In the genomic region with DNA sequence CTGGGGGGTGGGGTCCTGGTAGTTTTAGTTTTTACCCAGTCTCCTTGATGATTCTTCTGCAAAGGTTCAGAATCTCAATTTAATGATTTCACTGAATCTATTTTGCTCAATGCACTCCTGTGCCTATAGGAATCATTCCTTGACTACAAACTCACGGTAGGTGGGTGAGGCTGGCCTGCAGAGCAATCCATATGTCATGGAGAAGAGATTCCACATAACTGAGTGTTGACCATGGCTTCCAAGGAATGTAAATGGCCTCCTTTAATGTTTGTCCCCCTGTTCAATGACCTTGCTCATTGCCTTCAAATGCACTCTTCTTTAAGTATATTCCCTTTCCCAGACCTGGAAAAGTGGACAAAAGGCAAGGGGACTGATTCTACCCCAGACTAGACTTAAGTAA, we compare ENCODE assay signal across 25 cellular contexts. TPM values are rescaled to one million over a fixed set of nuclear protein-coding genes. Genes with fewer than 3 reads are reported as not detected.
"Had no signal": no experiment of that assay in that cellular context is flagged by ENCODE, and none has a peak within 500 bp of the region (broad histone marks: within the 10 kb centered on the region; RNA-seq: fewer than 3 reads in every experiment).

No MANE protein-coding gene starts in this region.

- H3K4me1 ChIP-seq: colonic mucosa, lower lobe of right lung, psoas muscle, sigmoid colon, spleen, upper lobe of right lung had no signal

- H3K4me3 Mint-ChIP-seq: dendritic cell treated with granulocyte-macrophage colony-stimulating factor and Interleukin-4, amounts not matched to agents 40 ng/mL and 50 ng/mL, for 4 days; naive thymus-derived CD8-positive, alpha-beta T cell; nephron progenitor cell; stimulated activated naive B cell treated with anti-CD40 and anti-IgM and Interleukin-4, amounts not matched to agents 10 μg/mL and 1 μg/mL and 100 μg/mL, for 72 hours; stimulated activated naive CD8-positive, alpha-beta T cell treated with anti-CD3 and anti-CD28 coated beads, Interleukin-15, Interleukin-2, amounts not matched to agents 100 ng/mL and 50 ng/mL, for 24 hours had no signal

- H3K27ac Mint-ChIP-seq: dendritic cell treated with granulocyte-macrophage colony-stimulating factor and Interleukin-4, amounts not matched to agents 40 ng/mL and 50 ng/mL, for 4 days; naive thymus-derived CD8-positive, alpha-beta T cell; nephron progenitor cell; stimulated activated naive B cell treated with anti-CD40 and anti-IgM and Interleukin-4, amounts not matched to agents 10 μg/mL and 1 μg/mL and 100 μg/mL, for 72 hours; stimulated activated naive CD8-positive, alpha-beta T cell treated with anti-CD3 and anti-CD28 coated beads, Interleukin-15, Interleukin-2, amounts not matched to agents 100 ng/mL and 50 ng/mL, for 24 hours had no signal

- H3K27me3 Mint-ChIP-seq: dendritic cell treated with granulocyte-macrophage colony-stimulating factor and Interleukin-4, amounts not matched to agents 40 ng/mL and 50 ng/mL, for 4 days had no signal

- H3K4me1 Mint-ChIP-seq: naive thymus-derived CD8-positive, alpha-beta T cell; stimulated activated naive B cell treated with anti-CD40 and anti-IgM and Interleukin-4, amounts not matched to agents 10 μg/mL and 1 μg/mL and 100 μg/mL, for 72 hours had no signal

- ATAC-seq: foreskin keratinocyte; gastroesophageal sphincter; heart left ventricle; left ventricle myocardium superior; lower lobe of right lung; naive thymus-derived CD8-positive, alpha-beta T cell; psoas muscle; right cardiac atrium; stimulated activated naive B cell treated with anti-CD40 and anti-IgM and Interleukin-4, amounts not matched to agents 10 μg/mL and 1 μg/mL and 100 μg/mL, for 72 hours; upper lobe of right lung had no signal

- H3K9me3 ChIP-seq: colonic mucosa, esophagus muscularis mucosa, gastroesophageal sphincter, heart left ventricle, lower lobe of right lung, psoas muscle, thoracic aorta, upper lobe of right lung, uterus had no signal

- H3K27ac ChIP-seq: colonic mucosa, esophagus muscularis mucosa, foreskin keratinocyte, gastroesophageal sphincter, heart left ventricle, lower lobe of right lung, psoas muscle, sigmoid colon, spleen, thoracic aorta, tibial nerve, upper lobe of right lung, uterus had no signal

- FAIRE-seq: endothelial cell of umbilical vein, islet of Langerhans had no signal

- DNase-seq: colonic mucosa; effector memory CD4-positive, alpha-beta T cell; foreskin keratinocyte; heart left ventricle; hippocampal formation; left ventricle myocardium superior; lower lobe of right lung; naive thymus-derived CD8-positive, alpha-beta T cell; nephron progenitor cell; nucleus accumbens; psoas muscle; right cardiac atrium; sigmoid colon; spleen; stimulated activated naive B cell treated with anti-CD40 and anti-IgM and Interleukin-4, amounts not matched to agents 10 μg/mL and 1 μg/mL and 100 μg/mL, for 72 hours; upper lobe of right lung; uterus had no signal

- H3K27me3 ChIP-seq: colonic mucosa, esophagus muscularis mucosa, foreskin keratinocyte, gastroesophageal sphincter, heart left ventricle, sigmoid colon, tibial nerve, upper lobe of right lung, uterus had no signal

- H3K4me3 ChIP-seq: colonic mucosa, esophagus muscularis mucosa, gastroesophageal sphincter, heart left ventricle, lower lobe of right lung, psoas muscle, sigmoid colon, spleen, thoracic aorta, tibial nerve, upper lobe of right lung, uterus had no signal

- H3K36me3 Mint-ChIP-seq: naive thymus-derived CD8-positive, alpha-beta T cell; stimulated activated naive B cell treated with anti-CD40 and anti-IgM and Interleukin-4, amounts not matched to agents 10 μg/mL and 1 μg/mL and 100 μg/mL, for 72 hours had no signal

- H3K36me3 ChIP-seq: colonic mucosa, esophagus muscularis mucosa, gastroesophageal sphincter, heart left ventricle, lower lobe of right lung, sigmoid colon, spleen, thoracic aorta, tibial nerve, upper lobe of right lung, uterus had no signal

RNA-seq across cellular contexts. Expression of gene FAP, which starts 12.5 kb away (rescaled TPM):
- total RNA-seq: endothelial cell of umbilical vein; naive thymus-derived CD8-positive, alpha-beta T cell had no signal
- polyA plus RNA-seq: naive thymus-derived CD8-positive, alpha-beta T cell had no signal
